Comparison of ENCODE assay signal across 12 cellular contexts in genomic region chr3:113552851-113553250, GRCh38. TPM values are rescaled to one million over a fixed set of nuclear protein-coding genes. Genes with fewer than 3 reads are reported as not detected.
DNase-seq lines count a peak whose midpoint lies in the region; TF ChIP-seq lines count a peak whose summit lies in the region.
"Had no signal": no experiment of that assay in that cellular context is flagged by ENCODE, and none has a peak within 500 bp of the region (broad histone marks: within the 10 kb centered on the region; RNA-seq: fewer than 3 reads in every experiment).

No MANE protein-coding gene starts in this region.

- peaks cover 10% of the 10 kb centered on the region for H3K36me3 Mint-ChIP-seq in activated CD4-positive, alpha-beta T cell treated with anti-CD3 and anti-CD28 coated beads, Interleukin-2, amount 10 ng/mL, durations not matched to agents 24 days and 14 days (ENCODE audit: low read depth)
- no peaks in the 10 kb centered on the region for H3K36me3 Mint-ChIP-seq in progenitor cell of endocrine pancreas (ENCODE audit: insufficient read depth)

- no peak overlapping the region for H3K27ac Mint-ChIP-seq in activated CD4-positive, alpha-beta T cell treated with anti-CD3 and anti-CD28 coated beads, Interleukin-2, amount 10 ng/mL, durations not matched to agents 24 days and 14 days
- no peak overlapping the region for H3K27ac Mint-ChIP-seq in progenitor cell of endocrine pancreas

- no peaks in the 10 kb centered on the region for H3K4me1 ChIP-seq in liver (ENCODE audit: control insufficient read depth in 4 of 4, insufficient read depth in 4 of 4, low read length in 3 of 4)
- H3K4me1 ChIP-seq: sigmoid colon had no signal

- H3K4me1 Mint-ChIP-seq in activated CD4-positive, alpha-beta T cell treated with anti-CD3 and anti-CD28 coated beads, Interleukin-2, amount 10 ng/mL, durations not matched to agents 24 days and 14 days: peaks cover 2% of the 10 kb centered on the region
- H3K4me1 Mint-ChIP-seq in progenitor cell of endocrine pancreas (ENCODE audit: low read depth): peaks cover 16% of the 10 kb centered on the region

- no peaks in the 10 kb centered on the region for H3K27me3 ChIP-seq in liver (ENCODE audit: control insufficient read depth in 4 of 4, insufficient read depth in 4 of 4, low read length in 3 of 4)
- H3K27me3 ChIP-seq: esophagus squamous epithelium, sigmoid colon had no signal

- no peaks in the 10 kb centered on the region for H3K9me3 Mint-ChIP-seq in activated CD4-positive, alpha-beta T cell treated with anti-CD3 and anti-CD28 coated beads, Interleukin-2, amount 10 ng/mL, durations not matched to agents 24 days and 14 days
- H3K9me3 Mint-ChIP-seq in progenitor cell of endocrine pancreas (ENCODE audit: low read depth): no peaks in the 10 kb centered on the region

- no peak overlapping the region for H3K9ac ChIP-seq in liver (ENCODE audit: low read depth in 1 of 2, low read length in 2 of 2)

- TF ChIP-seq RAD21 in liver (IDR thresholded peaks at IDR 0.05): peak; percentile 49 to 51

- H3K36me3 ChIP-seq in liver (ENCODE audit: control insufficient read depth in 4 of 4, insufficient read depth in 3 of 4, low read depth in 1 of 4, low read length in 3 of 4): no peaks in the 10 kb centered on the region
- H3K36me3 ChIP-seq: esophagus squamous epithelium, sigmoid colon had no signal

- H3K4me3 Mint-ChIP-seq in activated CD4-positive, alpha-beta T cell treated with anti-CD3 and anti-CD28 coated beads, Interleukin-2, amount 10 ng/mL, durations not matched to agents 24 days and 14 days: no peak overlapping the region
- no peak overlapping the region for H3K4me3 Mint-ChIP-seq in progenitor cell of endocrine pancreas (ENCODE audit: low read depth)

- TF ChIP-seq CTCF in GM20000 (IDR thresholded peaks at IDR 0.05; ENCODE audit: extremely low read depth, missing control alignments) (no peak), liver (IDR thresholded peaks at IDR 0.05; ENCODE audit: low read depth, low read length, missing input control) (no peak), progenitor cell of endocrine pancreas (IDR thresholded peaks at IDR 0.05; ENCODE audit: unreplicated experiment) (no peak)

- H3K4me3 ChIP-seq in liver (ENCODE audit: low read depth in 1 of 3, low read length in 3 of 3): no peak overlapping the region
- H3K4me3 ChIP-seq: esophagus squamous epithelium, sigmoid colon had no signal

- intact Hi-C loops in activated CD4-positive, alpha-beta T cell treated with anti-CD3 and anti-CD28 coated beads, Interleukin-2, amount 10 ng/mL, durations not matched to agents 24 days and 14 days (cut with micrococcal nuclease): loop anchor here (2.0 kb wide), 1 partner anchor 58 kb away; no protein-coding TSS in a partner anchor

- in situ Hi-C loops in SK-MEL-5 (cut with HindIII; ENCODE audit: low pct_unique_long_range_greater_than_20kb, low sequenced_read_pairs): no loop called here

- no peak overlapping the region for H3K27ac ChIP-seq in liver (ENCODE audit: low read depth in 1 of 2, low read length in 2 of 2)
- H3K27ac ChIP-seq: esophagus squamous epithelium, sigmoid colon had no signal

- WGBS in liver: 63% methylated on average over 3 of the region's 3 CpGs

- no peaks in the 10 kb centered on the region for H3K27me3 Mint-ChIP-seq in activated CD4-positive, alpha-beta T cell treated with anti-CD3 and anti-CD28 coated beads, Interleukin-2, amount 10 ng/mL, durations not matched to agents 24 days and 14 days
- no peaks in the 10 kb centered on the region for H3K27me3 Mint-ChIP-seq in progenitor cell of endocrine pancreas

- H3K9me3 ChIP-seq in liver (ENCODE audit: control insufficient read depth in 4 of 4, low read length in 3 of 4): no peaks in the 10 kb centered on the region
- H3K9me3 ChIP-seq: esophagus squamous epithelium had no signal

- peak; percentile 66 for DNase-seq in activated CD4-positive, alpha-beta T cell treated with anti-CD3 and anti-CD28 coated beads, Interleukin-2, amount 10 ng/mL, durations not matched to agents 24 days and 14 days
- DNase-seq in activated CD4-positive, alpha-beta T cell treated with anti-CD3 and anti-CD28 coated beads for 1 hour: no peak
- DNase-seq in GM20000 (ENCODE audit: low spot score) (peak; percentile 45), SK-MEL-5 (ENCODE audit: low read depth, low spot score) (peak; percentile 27), progenitor cell of endocrine pancreas (ENCODE audit: low spot score, unreplicated experiment) (no peak), GM03348 (ENCODE audit: low spot score) (no peak), NCI-H2081 treated with DMSO at 0.1 percent for 48 hours (lab: John Stamatoyannopoulos, UW) (no peak)
- DNase-seq: esophagus squamous epithelium, left colon, NCI-H187, sigmoid colon had no signal

TF ChIP-seq in liver, 16 proteins besides CTCF, POLR2A, EP300 and RAD21:
- no peak for TF ChIP-seq ZBTB33 (IDR thresholded peaks at IDR 0.05)

RNA-seq across cellular contexts. Expression of gene SIDT1, which starts 20.5 kb away (rescaled TPM):
- 8.5 and 11.5 TPM in 2 replicates for total RNA-seq in activated CD4-positive, alpha-beta T cell treated with anti-CD3 and anti-CD28 coated beads, Interleukin-2, amount 10 ng/mL, durations not matched to agents 24 days and 14 days
- 0.05 and 0.13 TPM in 2 replicates for total RNA-seq in SK-MEL-5 (2014; rRNA removed; shearing (Covaris generic))
- 0.05 and 0.06 TPM in 2 replicates for polyA plus RNA-seq in SK-MEL-5 (2015; cell fraction: cytosol; rRNA removed)
- polyA plus RNA-seq in SK-MEL-5 (2015; cell fraction: nucleus; rRNA removed): not detected in 2 replicates
- 1 to 10 TPM; 1.5 to 2.2 TPM for total RNA-seq in liver
- polyA plus RNA-seq in liver: under 1 TPM; 0.08 to 0.10 TPM
- 0.18 TPM in 1 of 2 replicates, not detected in the other for total RNA-seq in progenitor cell of endocrine pancreas

RNA-seq across cellular contexts. Expression of gene SPICE1, which starts 37.9 kb away (rescaled TPM):
- 21.2 and 23.6 TPM in 2 replicates for total RNA-seq in activated CD4-positive, alpha-beta T cell treated with anti-CD3 and anti-CD28 coated beads, Interleukin-2, amount 10 ng/mL, durations not matched to agents 24 days and 14 days
- total RNA-seq in SK-MEL-5 (2014; rRNA removed; shearing (Covaris generic)): 9.2 and 15.8 TPM in 2 replicates
- polyA plus RNA-seq in SK-MEL-5 (2015; cell fraction: cytosol; rRNA removed): 7.2 and 11.9 TPM in 2 replicates
- polyA plus RNA-seq in SK-MEL-5 (2015; cell fraction: nucleus; rRNA removed): 30.7 and 33.9 TPM in 2 replicates
- 10 to 100 TPM in 1 of 2 donors, 1 to 10 TPM in 1; 4.1 to 16.7 TPM for total RNA-seq in liver
- 1 to 10 TPM; 1.6 to 3.7 TPM for polyA plus RNA-seq in liver
- 32.9 and 33.2 TPM in 2 replicates for total RNA-seq in progenitor cell of endocrine pancreas

Comparison
In these comparisons a context has a peak if more than half of its experiments do, and no peak if none do; other contexts are left out.
1. DNase-seq: peak in activated CD4-positive, alpha-beta T cell treated with anti-CD3 and anti-CD28 coated beads, Interleukin-2, amount 10 ng/mL, durations not matched to agents 24 days and 14 days (single experiment), GM20000 (single experiment) and SK-MEL-5 (single experiment); none in activated CD4-positive, alpha-beta T cell treated with anti-CD3 and anti-CD28 coated beads for 1 hour (single experiment), progenitor cell of endocrine pancreas (single experiment), GM03348 (single experiment) and NCI-H2081 treated with DMSO at 0.1 percent for 48 hours (single experiment).